ENCODE assay signal across 8 cellular contexts in genomic region chr1:111738436-111739221, GRCh38. TPM values are rescaled to one million over a fixed set of nuclear protein-coding genes. Genes with fewer than 3 reads are reported as not detected.
DNase-seq lines count a peak whose midpoint lies in the region; ATAC-seq and TF ChIP-seq lines count a peak whose summit lies in the region.

No MANE protein-coding gene starts in this region.

- no peaks in the 10 kb centered on the region for H3K36me3 ChIP-seq in upper lobe of left lung

- no peaks in the 10 kb centered on the region for H3K36me3 Mint-ChIP-seq in activated T-helper 2 cell treated with anti-CD3 and anti-CD28 coated beads, Interferon-gamma antibody, Interleukin-2, Interleukin-4, amounts not matched to agents 10 μg/mL and 5 μg/mL and 100 μg/mL, durations not matched to agents 14 hours and 24 hours and 36 hours (ENCODE audit: low read depth)
- no peaks in the 10 kb centered on the region for H3K36me3 Mint-ChIP-seq in naive thymus-derived CD8-positive, alpha-beta T cell

- peak overlapping the region; percentile 93 for H3K4me3 Mint-ChIP-seq in activated T-helper 2 cell treated with anti-CD3 and anti-CD28 coated beads, Interferon-gamma antibody, Interleukin-2, Interleukin-4, amounts not matched to agents 10 μg/mL and 5 μg/mL and 100 μg/mL, durations not matched to agents 14 hours and 24 hours and 36 hours (ENCODE audit: low read depth)
- H3K4me3 Mint-ChIP-seq in naive thymus-derived CD8-positive, alpha-beta T cell = peak overlapping the region; percentile 83 to 95 (median 92)

- TF ChIP-seq CTCF in fibroblast of pulmonary artery (IDR thresholded peaks at IDR 0.05; ENCODE audit: low read length, missing control alignments) (no peak), upper lobe of left lung (IDR thresholded peaks at IDR 0.05) (no peak)

- no peak for TF ChIP-seq EP300 in upper lobe of left lung (IDR thresholded peaks at IDR 0.05)

- H3K4me3 ChIP-seq in fibroblast of pulmonary artery (replicated peaks; ENCODE audit: low read depth, low read length) = peak overlapping the region; percentile 67
- peak overlapping the region; percentile 46 to 85 (median 64) for H3K4me3 ChIP-seq in upper lobe of left lung

- in situ Hi-C loops in Caki2 (cut with HindIII; ENCODE audit: low pct_unique_long_range_greater_than_20kb, low sequenced_read_pairs) = no loop called here

- H3K27me3 Mint-ChIP-seq in activated T-helper 2 cell treated with anti-CD3 and anti-CD28 coated beads, Interferon-gamma antibody, Interleukin-2, Interleukin-4, amounts not matched to agents 10 μg/mL and 5 μg/mL and 100 μg/mL, durations not matched to agents 14 hours and 24 hours and 36 hours (ENCODE audit: low read depth) = peaks cover 36% of the 10 kb centered on the region
- peaks cover 10 to 37% (median 22%) of the 10 kb centered on the region in 5 donors for H3K27me3 Mint-ChIP-seq in naive thymus-derived CD8-positive, alpha-beta T cell

- ATAC-seq in GM19351 (IDR thresholded peaks at IDR 0.05; ENCODE audit: unreplicated experiment) (peak; percentile 54), HG03378 (IDR thresholded peaks at IDR 0.05; ENCODE audit: unreplicated experiment) (peak; percentile 35), upper lobe of left lung (ENCODE audit: low FRiP score in 2 of 2) (peak; percentile 71 to 72)
- peak; percentile 60 for ATAC-seq in naive thymus-derived CD8-positive, alpha-beta T cell

- 1% methylated on average over 27 to 31 of the region's 63 CpGs for WGBS in upper lobe of left lung, 2 donors

- DNase-seq in Caki2 (ENCODE audit: low read depth) (peak; percentile 77), NCI-H82 (lab: John Stamatoyannopoulos, UW) (peak; percentile 87), fibroblast of pulmonary artery (ENCODE audit: low read depth) (peak; percentile 71), upper lobe of left lung (peak; percentile 74 to 92)
- no peak for DNase-seq in activated T-helper 2 cell treated with anti-CD3 and anti-CD28 coated beads, Interferon-gamma antibody, Interleukin-2, Interleukin-4, amounts not matched to agents 10 μg/mL and 5 μg/mL and 100 μg/mL, durations not matched to agents 14 hours and 24 hours and 36 hours (ENCODE audit: low spot score)
- peak; percentile 12 to 67 (median 42) for DNase-seq in naive thymus-derived CD8-positive, alpha-beta T cell

- no peaks in the 10 kb centered on the region for H3K9me3 Mint-ChIP-seq in activated T-helper 2 cell treated with anti-CD3 and anti-CD28 coated beads, Interferon-gamma antibody, Interleukin-2, Interleukin-4, amounts not matched to agents 10 μg/mL and 5 μg/mL and 100 μg/mL, durations not matched to agents 14 hours and 24 hours and 36 hours
- no peaks in the 10 kb centered on the region for H3K9me3 Mint-ChIP-seq in naive thymus-derived CD8-positive, alpha-beta T cell

- peaks cover 33 to 48% (median 37%) of the 10 kb centered on the region in 4 donors for H3K4me1 ChIP-seq in upper lobe of left lung

- POLR2A ChIA-PET in naive thymus-derived CD8-positive, alpha-beta T cell (lab: Charles Lee) = interaction anchor here (1.2 to 4.2 kb wide), 5 partner anchors 9 to 22 kb away, joined by 3 to 21 read pairs (median 4); partner anchors contain the start of gene DDX20

- peak in 2 of 4 donors; percentile 4 to 32 for TF ChIP-seq POLR2A in upper lobe of left lung (IDR thresholded peaks at IDR 0.05)

- intact Hi-C loops in activated T-helper 2 cell treated with anti-CD3 and anti-CD28 coated beads, Interferon-gamma antibody, Interleukin-2, Interleukin-4, amounts not matched to agents 10 μg/mL and 5 μg/mL and 100 μg/mL, durations not matched to agents 14 hours and 24 hours and 36 hours (cut with micrococcal nuclease) = loop anchor here (1.0 to 5.0 kb wide), 4 partner anchors 17 to 232 kb away; partner anchors contain the start of gene DDX20

- peaks cover 18% of the 10 kb centered on the region for H3K4me1 Mint-ChIP-seq in activated T-helper 2 cell treated with anti-CD3 and anti-CD28 coated beads, Interferon-gamma antibody, Interleukin-2, Interleukin-4, amounts not matched to agents 10 μg/mL and 5 μg/mL and 100 μg/mL, durations not matched to agents 14 hours and 24 hours and 36 hours (ENCODE audit: low read depth)
- H3K4me1 Mint-ChIP-seq in naive thymus-derived CD8-positive, alpha-beta T cell = peaks cover 15 to 33% (median 20%) of the 10 kb centered on the region in 4 donors

- H3K27me3 ChIP-seq in upper lobe of left lung = no peaks in the 10 kb centered on the region

- peak overlapping the region; percentile 75 to 94 (median 90) for H3K27ac ChIP-seq in upper lobe of left lung

- H3K9me3 ChIP-seq in upper lobe of left lung = no peaks in the 10 kb centered on the region

- peak overlapping the region; percentile 88 for H3K27ac Mint-ChIP-seq in activated T-helper 2 cell treated with anti-CD3 and anti-CD28 coated beads, Interferon-gamma antibody, Interleukin-2, Interleukin-4, amounts not matched to agents 10 μg/mL and 5 μg/mL and 100 μg/mL, durations not matched to agents 14 hours and 24 hours and 36 hours
- peak overlapping the region in 7 of 10 donors; percentile 12 to 90 (median 76) for H3K27ac Mint-ChIP-seq in naive thymus-derived CD8-positive, alpha-beta T cell

RNA-seq across cellular contexts. Expression of gene INKA2, which starts 0.6 kb away (rescaled TPM):
- total RNA-seq in Caki2 (2014; rRNA removed; shearing (Covaris generic); ENCODE audit: low replicate concordance) = 0.75 TPM in 1 of 2 replicates, not detected in the other
- 0.43 and 2.2 TPM in 2 replicates for total RNA-seq in activated T-helper 2 cell treated with anti-CD3 and anti-CD28 coated beads, Interferon-gamma antibody, Interleukin-2, Interleukin-4, amounts not matched to agents 10 μg/mL and 5 μg/mL and 100 μg/mL, durations not matched to agents 14 hours and 24 hours and 36 hours
- total RNA-seq in naive thymus-derived CD8-positive, alpha-beta T cell = under 1 TPM; 0.70 to 0.77 TPM
- polyA plus RNA-seq in naive thymus-derived CD8-positive, alpha-beta T cell = not detected
- 10 to 100 TPM in 1 of 6 donors, 1 to 10 TPM in 5; 4.5 to 11.5 (median 7.4) TPM for total RNA-seq in upper lobe of left lung

RNA-seq across cellular contexts. Expression of gene DDX20, which starts 17.1 kb away (rescaled TPM):
- total RNA-seq in Caki2 (2014; rRNA removed; shearing (Covaris generic); ENCODE audit: low replicate concordance) = 10.9 and 12.8 TPM in 2 replicates
- total RNA-seq in activated T-helper 2 cell treated with anti-CD3 and anti-CD28 coated beads, Interferon-gamma antibody, Interleukin-2, Interleukin-4, amounts not matched to agents 10 μg/mL and 5 μg/mL and 100 μg/mL, durations not matched to agents 14 hours and 24 hours and 36 hours = 18.6 and 20.0 TPM in 2 replicates
- total RNA-seq in naive thymus-derived CD8-positive, alpha-beta T cell = 10 to 100 TPM; 18.9 to 24.2 TPM
- 10 to 100 TPM in 2 of 3 donors, 1 to 10 TPM in 1; 8.0 to 12.7 (median 10.0) TPM for polyA plus RNA-seq in naive thymus-derived CD8-positive, alpha-beta T cell
- total RNA-seq in upper lobe of left lung = 10 to 100 TPM in 2 of 6 donors, 1 to 10 TPM in 4; 7.9 to 18.5 (median 9.2) TPM
